10 cellular contexts compared by ENCODE assay signal in genomic region chr1:213986020-213986924, GRCh38. TPM values are rescaled to one million over a fixed set of nuclear protein-coding genes. Genes with fewer than 3 reads are reported as not detected.
A peak's percentile ranks its signal among the peaks of the same experiment; 100 is the strongest.
DNase-seq lines count a peak whose midpoint lies in the region; ATAC-seq, FAIRE-seq and TF ChIP-seq lines count a peak whose summit lies in the region.
"Had no signal": no experiment of that assay in that cellular context is flagged by ENCODE, and none has a peak within 500 bp of the region (broad histone marks: within the 10 kb centered on the region; RNA-seq: fewer than 3 reads in every experiment).

No MANE protein-coding gene starts in this region.

- no peak for TF ChIP-seq POLR2A in GM18505 (IDR thresholded peaks at IDR 0.05; ENCODE audit: borderline replicate concordance, extremely low read depth, insufficient read depth, insufficient read length)

- no peaks in the 10 kb centered on the region for H3K79me2 ChIP-seq in astrocyte (ENCODE audit: insufficient read depth, low read length)

- no peak overlapping the region for H3K4me3 Mint-ChIP-seq in astrocyte (ENCODE audit: unreplicated experiment)
- peak overlapping the region; percentile 68 for H3K4me3 Mint-ChIP-seq in mesothelial cell of epicardium

- FAIRE-seq in astrocyte (lab: Jason Lieb, UNC): no peak

- H3K9me3 ChIP-seq in astrocyte (ENCODE audit: insufficient read depth, low read depth, low read length): no peaks in the 10 kb centered on the region
- H3K9me3 ChIP-seq: gastrocnemius medialis, vagina had no signal

- H3K27ac ChIP-seq in astrocyte (ENCODE audit: low read depth, low read length): no peak overlapping the region

- H3K9me3 Mint-ChIP-seq in astrocyte (ENCODE audit: unreplicated experiment) (peaks cover 5% of the 10 kb centered on the region), mesothelial cell of epicardium (no peaks in the 10 kb centered on the region)

- no peaks in the 10 kb centered on the region for H4K20me1 ChIP-seq in astrocyte (ENCODE audit: insufficient read depth, low read length)

- H3K9ac ChIP-seq in astrocyte (ENCODE audit: low read length): no peak overlapping the region

- H3K27me3 ChIP-seq in astrocyte (ENCODE audit: insufficient read depth, low read length): peaks cover 65% of the 10 kb centered on the region

- H3K27me3 Mint-ChIP-seq in astrocyte (ENCODE audit: low read depth, unreplicated experiment): peaks cover 65% of the 10 kb centered on the region
- H3K27me3 Mint-ChIP-seq in mesothelial cell of epicardium (ENCODE audit: low read depth): peaks cover 94% of the 10 kb centered on the region

- peak overlapping the region; percentile 95 for H3K4me2 ChIP-seq in astrocyte (ENCODE audit: low read length)

- peaks cover 18% of the 10 kb centered on the region for H3K4me1 ChIP-seq in astrocyte (ENCODE audit: insufficient read depth, low read length)

- ATAC-seq in GM18505 (IDR thresholded peaks at IDR 0.05; ENCODE audit: unreplicated experiment) (no peak), GM18519 (IDR thresholded peaks at IDR 0.05; ENCODE audit: low FRiP score, unreplicated experiment) (no peak)
- ATAC-seq: gastrocnemius medialis had no signal

- H3K27ac Mint-ChIP-seq in astrocyte (ENCODE audit: unreplicated experiment) (no peak overlapping the region), mesothelial cell of epicardium (no peak overlapping the region)

- no peak overlapping the region for H2AFZ ChIP-seq in astrocyte (ENCODE audit: low read depth, low read length)

- peak; percentile 7 for DNase-seq in NCI-H2227 (lab: John Stamatoyannopoulos, UW; ENCODE audit: unreplicated experiment)
- no peak for DNase-seq in NCI-H2227 treated with DMSO at 0.1 percent for 48 hours (lab: John Stamatoyannopoulos, UW)
- DNase-seq in G401 (ENCODE audit: low spot score): peak; percentile 49
- no peak for DNase-seq in astrocyte (ENCODE audit: low read depth)
- no peak for DNase-seq in mesothelial cell of epicardium (ENCODE audit: low spot score in 2 of 2, unreplicated experiment in 2 of 2)
- DNase-seq in stimulated activated CD4-positive, alpha-beta T cell treated with anti-CD3 and anti-CD28 coated beads, Interleukin-1b, Interleukin-23, amount 100 ng/mL, for 48 hours: no peak
- DNase-seq: gastrocnemius medialis had no signal

- TF ChIP-seq CTCF in astrocyte (IDR thresholded peaks at IDR 0.05; ENCODE audit: insufficient read depth, low read depth, low read length) (no peak), mesothelial cell of epicardium (IDR thresholded peaks at IDR 0.05; ENCODE audit: unreplicated experiment) (no peak)

- H3K36me3 ChIP-seq in astrocyte (ENCODE audit: insufficient read depth, low read length): no peaks in the 10 kb centered on the region
- H3K36me3 ChIP-seq: gastrocnemius medialis, vagina had no signal

- peaks cover 5% of the 10 kb centered on the region for H3K4me1 Mint-ChIP-seq in astrocyte (ENCODE audit: low read depth, unreplicated experiment)
- H3K4me1 Mint-ChIP-seq in mesothelial cell of epicardium: peaks cover 56% of the 10 kb centered on the region

- H3K36me3 Mint-ChIP-seq in astrocyte (ENCODE audit: low read depth, unreplicated experiment) (no peaks in the 10 kb centered on the region), mesothelial cell of epicardium (no peaks in the 10 kb centered on the region)

- H3K4me3 ChIP-seq in astrocyte (ENCODE audit: insufficient read depth, low read depth, low read length): no peak overlapping the region

- in situ Hi-C loops in G401 (cut with HindIII; ENCODE audit: low sequenced_read_pairs): no loop called here

RNA-seq across cellular contexts. Expression of gene PROX1, which starts 1.5 kb away (rescaled TPM):
- total RNA-seq in G401 (2014; rRNA removed; shearing (Covaris generic)): not detected in 2 replicates
- total RNA-seq in astrocyte (1.9 and 4.8 TPM in 2 replicates), mesothelial cell of epicardium (0.58 to 1.4 TPM (median 1.4 TPM) in 3 replicates)

Comparison
In these comparisons a context has a peak if more than half of its experiments do, and no peak if none do; other contexts are left out.
1. DNase-seq: peak in NCI-H2227 (single experiment) and G401 (single experiment); none in NCI-H2227 treated with DMSO at 0.1 percent for 48 hours (single experiment), astrocyte (single experiment), mesothelial cell of epicardium (0 of 2) and stimulated activated CD4-positive, alpha-beta T cell treated with anti-CD3 and anti-CD28 coated beads, Interleukin-1b, Interleukin-23, amount 100 ng/mL, for 48 hours (single experiment).